In genomic region chr21:38807481-38807880, GRCh38 we compare ENCODE assay signal across 8 cellular contexts. TPM values are rescaled to one million over a fixed set of nuclear protein-coding genes. Genes with fewer than 3 reads are reported as not detected.
A peak's percentile ranks its signal among the peaks of the same experiment; 100 is the strongest.
DNase-seq lines count a peak whose midpoint lies in the region; ATAC-seq and TF ChIP-seq lines count a peak whose summit lies in the region.

No MANE protein-coding gene starts in this region.

- peaks cover 34% of the 10 kb centered on the region for H3K4me1 ChIP-seq in skeletal muscle satellite cell (ENCODE audit: control insufficient read depth, insufficient read depth, low read length)

- peaks cover 29% of the 10 kb centered on the region for H3K36me3 ChIP-seq in skeletal muscle satellite cell (ENCODE audit: insufficient read depth, low read length)

- H3K27me3 Mint-ChIP-seq in HFFc6 (ENCODE audit: insufficient read depth), result peaks cover 2% of the 10 kb centered on the region; the same call in 1 of the 2 replicates

- no peak for TF ChIP-seq CTCF in HFFc6 (IDR thresholded peaks at IDR 0.05)

- H3K27ac Mint-ChIP-seq in HFFc6, result peak overlapping the region; percentile 84

- no peak for ATAC-seq in HG02970 (IDR thresholded peaks at IDR 0.05; ENCODE audit: low FRiP score, unreplicated experiment)
- ATAC-seq in GM21717 (IDR thresholded peaks at IDR 0.05; ENCODE audit: unreplicated experiment), result no peak

- no peaks in the 10 kb centered on the region for H3K27me3 ChIP-seq in skeletal muscle satellite cell (ENCODE audit: control insufficient read depth, insufficient read depth, low read length)

- peaks cover 72% of the 10 kb centered on the region for H3K4me1 Mint-ChIP-seq in HFFc6 (ENCODE audit: low read depth)

- H3K9ac ChIP-seq in skeletal muscle satellite cell (ENCODE audit: low read depth, low read length), result peak overlapping the region; percentile 88

- H3K9me3 ChIP-seq in skeletal muscle satellite cell (replicated peaks; ENCODE audit: low read length), result no peaks in the 10 kb centered on the region

- peak; percentile 17 for DNase-seq in HFFc6
- peak; percentile 47 for DNase-seq in SK-N-DZ (ENCODE audit: low spot score)
- peak; percentile 33 for DNase-seq in fibroblast of peridontal ligament (ENCODE audit: extremely low read depth)
- no peak for DNase-seq in Kasumi-1 (lab: John Stamatoyannopoulos, UW)
- no peak for DNase-seq in stimulated activated CD4-positive, alpha-beta T cell treated with anti-CD3 and anti-CD28 coated beads, Interleukin-2, amount 100 ng/mL, for 48 hours

- H3K4me3 ChIP-seq in skeletal muscle satellite cell (ENCODE audit: low read length), result peak overlapping the region; percentile 86

- peaks cover 33% of the 10 kb centered on the region for H3K36me3 Mint-ChIP-seq in HFFc6 (ENCODE audit: low read depth)

- no peaks in the 10 kb centered on the region for H3K9me3 Mint-ChIP-seq in HFFc6

- H3K4me2 ChIP-seq in skeletal muscle satellite cell (ENCODE audit: low read length), result peak overlapping the region; percentile 94

- peak overlapping the region; percentile 92 for H3K4me3 Mint-ChIP-seq in HFFc6

RNA-seq across cellular contexts. Expression of gene ETS2, which starts 1.8 kb away (rescaled TPM):
- total RNA-seq in HFFc6 (2021; fragmentation: NEBNext Ultra II Directional; extraction: Animal tissue kit (Norgen Biotek cat#: 25700)), result 10 to 100 TPM; 23.2 to 33.3 (median 29.0) TPM
- 9.5 and 10.3 TPM in 2 replicates for polyA plus RNA-seq in SK-N-DZ (2014; cell fraction: cytosol; rRNA removed)
- polyA plus RNA-seq in SK-N-DZ (2014; cell fraction: nucleus; rRNA removed), result 8.1 and 8.4 TPM in 2 replicates
- total RNA-seq in skeletal muscle satellite cell (2012; rRNA removed), result 6.3 and 7.4 TPM in 2 replicates

Comparison
In these comparisons a context has a peak if more than half of its experiments do, and no peak if none do; other contexts are left out.
1. DNase-seq: peak in HFFc6 (single experiment), SK-N-DZ (single experiment) and fibroblast of peridontal ligament (single experiment); none in Kasumi-1 (0 of 2) and stimulated activated CD4-positive, alpha-beta T cell treated with anti-CD3 and anti-CD28 coated beads, Interleukin-2, amount 100 ng/mL, for 48 hours (0 of 2).